11 cellular contexts compared by ENCODE assay signal in the genomic region with DNA sequence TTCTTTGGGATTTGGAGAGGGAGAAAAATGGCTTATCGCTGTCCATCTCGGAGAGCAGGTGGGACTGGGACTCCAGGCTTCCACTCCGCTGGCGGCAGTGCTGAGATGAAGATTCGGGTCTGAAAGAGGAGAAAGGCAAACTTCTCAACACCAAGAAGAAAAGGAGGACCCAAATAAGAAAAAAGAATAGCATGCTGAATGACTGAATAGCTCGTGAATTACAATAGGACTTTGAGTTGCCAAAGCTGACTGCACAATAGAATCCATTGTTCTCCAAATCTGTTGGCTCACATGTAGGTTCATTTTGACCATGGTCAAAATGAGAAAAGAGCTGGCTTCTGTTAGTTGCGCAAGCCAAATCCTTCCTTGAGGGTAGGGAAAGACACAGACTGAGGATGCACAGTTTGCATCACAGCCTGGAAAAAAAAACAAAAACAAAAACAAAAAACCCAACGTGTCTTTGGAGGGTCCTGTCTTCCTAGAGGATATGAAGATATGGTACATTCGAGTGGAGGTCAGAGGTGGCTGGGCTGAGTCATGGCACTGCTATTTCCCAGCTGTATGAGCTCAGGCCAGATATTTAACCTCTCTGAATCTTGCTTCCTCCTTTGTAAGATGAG. TPM values are rescaled to one million over a fixed set of nuclear protein-coding genes. Genes with fewer than 3 reads are reported as not detected.
DNase-seq lines count a peak whose midpoint lies in the region; FAIRE-seq lines count a peak whose summit lies in the region.
"Had no signal": no experiment of that assay in that cellular context is flagged by ENCODE, and none has a peak within 500 bp of the region (broad histone marks: within the 10 kb centered on the region; RNA-seq: fewer than 3 reads in every experiment).

No MANE protein-coding gene starts in this region.

- FAIRE-seq in RCC 7860 (lab: Jason Lieb, UNC), result peak; percentile 84

- peak overlapping the region; percentile 22 for H3K27ac ChIP-seq in epithelial cell of prostate
- H3K27ac ChIP-seq: C4-2B had no signal

- DNase-seq in Ammon's horn (ENCODE audit: low spot score) (peak; percentile 83), RCC 7860 (ENCODE audit: low spot score) (peak; percentile 67), epithelial cell of prostate (ENCODE audit: low read depth, low spot score) (no peak), middle frontal gyrus (ENCODE audit: extremely low spot score, low spot score) (peak; percentile 36), T-helper 2 cell (no peak), DMS79 (lab: John Stamatoyannopoulos, UW) (no peak), NCI-H1105 treated with DMSO at 0.1 percent for 48 hours (lab: John Stamatoyannopoulos, UW) (no peak), H4 (ENCODE audit: low spot score) (no peak)
- DNase-seq: NCI-H345 had no signal

RNA-seq across cellular contexts. Expression of gene LMOD3, which starts 59.3 kb away (rescaled TPM):
- total RNA-seq in H4 (2014; rRNA removed; shearing (Covaris generic)), result not detected in 2 replicates
- total RNA-seq: natural killer cell treated with Interleukin-12 subunit alpha and Interleukin-12 subunit beta and Interleukin-15 and Interleukin-18, amount 100 ng/mL, for 72 hours had no signal

Comparison
In these comparisons a context has a peak if more than half of its experiments do, and no peak if none do; other contexts are left out.
1. DNase-seq: peak in Ammon's horn (single experiment), RCC 7860 (single experiment) and middle frontal gyrus (single experiment); none in epithelial cell of prostate (single experiment), T-helper 2 cell (0 of 5), DMS79 (single experiment), NCI-H1105 treated with DMSO at 0.1 percent for 48 hours (single experiment) and H4 (single experiment).